ENCODE assay signal across 21 cellular contexts in genomic region chr11:69014936-69015549, GRCh38. TPM values are rescaled to one million over a fixed set of nuclear protein-coding genes. Genes with fewer than 3 reads are reported as not detected.
A peak's percentile ranks its signal among the peaks of the same experiment; 100 is the strongest.
DNase-seq lines count a peak whose midpoint lies in the region; ATAC-seq, FAIRE-seq and TF ChIP-seq lines count a peak whose summit lies in the region.
"Had no signal": no experiment of that assay in that cellular context is flagged by ENCODE, and none has a peak within 500 bp of the region (broad histone marks: within the 10 kb centered on the region; RNA-seq: fewer than 3 reads in every experiment).

No MANE protein-coding gene starts in this region.

- H2BK120ac ChIP-seq in H1 (replicated peaks; ENCODE audit: low read depth, low read length), result no peak overlapping the region

- no peak overlapping the region for H3K4ac ChIP-seq in H1 (replicated peaks; ENCODE audit: insufficient read length, low read depth, low read length)

- H3K27ac ChIP-seq in HUES48 (ENCODE audit: low read depth, low read length), result peak overlapping the region; percentile 66
- H3K27ac ChIP-seq in H1 (ENCODE audit: low read depth, low read length), result no peak overlapping the region
- H3K27ac ChIP-seq in muscle layer of duodenum (ENCODE audit: low read length), result peak overlapping the region; percentile 90
- H3K27ac ChIP-seq in temporal lobe (ENCODE audit: low read depth, low read length), result peak overlapping the region; percentile 44
- H3K27ac ChIP-seq: WERI-Rb-1 had no signal

- no peak overlapping the region for H3K23ac ChIP-seq in H1 (ENCODE audit: insufficient read length)

- WGBS in H1 (ENCODE audit: extremely low coverage in 1 of 2, insufficient coverage in 1 of 2, insufficient read length in 1 of 2, insufficient replicate concordance in 2 of 2, low coverage in 1 of 2, low lambda C conversion rate in 2 of 2, missing lambda C conversion rate in 1 of 2), 2 experiments, result 89% methylated on average over 8 of the region's 9 CpGs; no CpG with 5 or more reads in 1 of the 2 experiments

- no peak for TF ChIP-seq RAD21 in H1 (IDR thresholded peaks at IDR 0.05 in 1 of 2, conservative IDR thresholded peaks at IDR 0.05 in 1 of 2; ENCODE audit: low read depth in 2 of 2, low read length in 2 of 2)

- POLR2A ChIA-PET in H1 (lab: Charles Lee; ENCODE audit: partially characterized antibody), result no interaction called here

- H3K56ac ChIP-seq in H1 (replicated peaks; ENCODE audit: insufficient read length, low read depth, low read length), result no peak overlapping the region

- H2BK12ac ChIP-seq in H1 (ENCODE audit: low read depth, low read length), result peak overlapping the region; percentile 35; the same call in 1 of the 2 replicates

- no peak overlapping the region for H2AFZ ChIP-seq in H1 (ENCODE audit: low read length)

- peak overlapping the region; percentile 24; the same call in 1 of the 2 replicates for H2BK5ac ChIP-seq in H1 (ENCODE audit: low read depth, low read length)

- H3K4me3 ChIP-seq in HUES48 (ENCODE audit: low read depth, low read length), result no peak overlapping the region
- H3K4me3 ChIP-seq in H1 (ENCODE audit: extremely low read depth in 1 of 4, insufficient read depth in 2 of 4, low read depth in 3 of 4, low read length in 4 of 4), result no peak overlapping the region
- peak overlapping the region in 1 of 2 donors; percentile 93 for H3K4me3 ChIP-seq in muscle layer of duodenum (ENCODE audit: low read depth in 1 of 2, low read length in 2 of 2)

- no peak for TF ChIP-seq CTCF in H1 (IDR thresholded peaks at IDR 0.05; ENCODE audit: control extremely low read depth in 1 of 3, insufficient read depth in 1 of 3, low read depth in 1 of 3, low read length in 3 of 3)

- FAIRE-seq in H1 (lab: Jason Lieb, UNC), result no peak

- ATAC-seq in GM21381 (IDR thresholded peaks at IDR 0.05; ENCODE audit: unreplicated experiment) (no peak), HG02852 (IDR thresholded peaks at IDR 0.05; ENCODE audit: unreplicated experiment) (no peak), GM19023 (IDR thresholded peaks at IDR 0.05; ENCODE audit: unreplicated experiment) (no peak)

- no peak for TF ChIP-seq EP300 in H1 (IDR thresholded peaks at IDR 0.05; ENCODE audit: borderline replicate concordance in 1 of 2, low read depth in 2 of 2, low read length in 2 of 2)

- H4K20me1 ChIP-seq in H1 (replicated peaks in 1 of 2; ENCODE audit: control insufficient read depth in 1 of 2, insufficient read depth in 2 of 2, low read length in 2 of 2), result no peaks in the 10 kb centered on the region

- H3K4me1 ChIP-seq in HUES48 (ENCODE audit: control insufficient read depth, insufficient read depth, low read length) (peaks cover 40% of the 10 kb centered on the region), H1 (replicated peaks in 1 of 4; ENCODE audit: control insufficient read depth in 3 of 4, insufficient read depth in 4 of 4, low read length in 3 of 4) (peaks cover 9 to 42% (median 32%) of the 10 kb centered on the region in 4 experiments), muscle layer of duodenum (ENCODE audit: control insufficient read depth in 1 of 2, insufficient read depth in 2 of 2, low read length in 2 of 2) (peaks cover 0 to 15% of the 10 kb centered on the region in 2 donors)

- H4K5ac ChIP-seq in H1 (ENCODE audit: insufficient read length, low read depth, low read length), result no peak overlapping the region

- H2BK15ac ChIP-seq in H1 (ENCODE audit: low read length), result no peak overlapping the region

- H3K9ac ChIP-seq in HUES48 (ENCODE audit: low read depth, low read length) (no peak overlapping the region), H1 (replicated peaks in 1 of 4; ENCODE audit: extremely low read depth in 1 of 4, low read depth in 3 of 4, low read length in 3 of 4) (no peak overlapping the region)

- H3K9me3 ChIP-seq in HUES48 (ENCODE audit: control insufficient read depth, insufficient read depth, low read length) (no peaks in the 10 kb centered on the region), H1 (ENCODE audit: insufficient read depth in 2 of 2, low read depth in 1 of 2, low read length in 1 of 2) (no peaks in the 10 kb centered on the region), muscle layer of duodenum (ENCODE audit: control insufficient read depth in 1 of 2, low read length in 2 of 2) (no peaks in the 10 kb centered on the region)

- CTCF ChIA-PET in H1 (lab: Charles Lee; ENCODE audit: partially characterized antibody), result interaction anchor here (0.9 to 1.0 kb wide), 2 partner anchors 12 to 669 kb away, joined by 3 to 4 read pairs; no protein-coding TSS in a partner anchor

- DNase-seq in H1 (ENCODE audit: low read depth in 1 of 2, low spot score in 2 of 2) (no peak), Kasumi-1 (lab: John Stamatoyannopoulos, UW) (no peak)
- DNase-seq: activated CD4-positive, alpha-beta memory T cell treated with anti-CD3 and anti-CD28 coated beads for 36 hours; activated naive CD4-positive, alpha-beta T cell treated with anti-CD3 and anti-CD28 coated beads, Interleukin-2, amount 10 ng/mL, durations not matched to agents 7 days and 5 days; activated T-cell treated with anti-CD3 and anti-CD28 coated beads, Interleukin-2, amount 50 U/mL, for 1 hour; dermis blood vessel endothelial cell; DMS79 treated with DMSO at 0.1 percent for 48 hours; GOT3; immature natural killer cell; NCI-H2029; NCI-H510A treated with DMSO at 0.1 percent for 48 hours; stimulated activated naive CD4-positive, alpha-beta T cell; WERI-Rb-1 had no signal

- peak overlapping the region; percentile 41; the same call in 1 of the 2 replicates for H4K8ac ChIP-seq in H1 (ENCODE audit: extremely low read depth, insufficient read depth, low read length)

- H3K36me3 ChIP-seq in HUES48 (ENCODE audit: control insufficient read depth, insufficient read depth, low read length), result no peaks in the 10 kb centered on the region
- no peaks in the 10 kb centered on the region for H3K36me3 ChIP-seq in H1 (ENCODE audit: control insufficient read depth in 2 of 4, insufficient read depth in 4 of 4, low read length in 3 of 4)
- no peaks in the 10 kb centered on the region for H3K36me3 ChIP-seq in muscle layer of duodenum (ENCODE audit: control insufficient read depth in 1 of 2, insufficient read depth in 2 of 2, low read length in 2 of 2)
- H3K36me3 ChIP-seq: WERI-Rb-1 had no signal

- no peak overlapping the region for H3K14ac ChIP-seq in H1 (ENCODE audit: insufficient read length)

- peak overlapping the region; percentile 32; the same call in 1 of the 2 replicates for H3K18ac ChIP-seq in H1 (ENCODE audit: extremely low read depth, low read length)

- H3K4me2 ChIP-seq in H1 (ENCODE audit: insufficient read depth in 1 of 2, low read depth in 2 of 2, low read length in 2 of 2), result peak overlapping the region in 1 of 2 experiments; percentile 85; a peak in 1 of 4 replicates

- H3K79me1 ChIP-seq in H1 (ENCODE audit: low read depth, low read length), result no peaks in the 10 kb centered on the region

- no peak overlapping the region; the same call in 1 of the 2 replicates for H2AK5ac ChIP-seq in H1 (ENCODE audit: low read depth, low read length)

- H2BK20ac ChIP-seq in H1 (ENCODE audit: low read length), result no peak overlapping the region

- no peak overlapping the region for H4K91ac ChIP-seq in H1 (replicated peaks; ENCODE audit: insufficient read length, low read length)

- no peaks in the 10 kb centered on the region for H3K79me2 ChIP-seq in H1 (ENCODE audit: control insufficient read depth in 1 of 2, insufficient read depth in 2 of 2, low read length in 2 of 2)

- peaks cover 24% of the 10 kb centered on the region; the same call in 1 of the 2 replicates for H3K23me2 ChIP-seq in H1 (ENCODE audit: low read depth, low read length)

- H3K27me3 ChIP-seq in HUES48 (ENCODE audit: control insufficient read depth, insufficient read depth, low read length) (peaks cover 10% of the 10 kb centered on the region; the same call in 1 of the 2 replicates), H1 (replicated peaks in 1 of 4; ENCODE audit: control insufficient read depth in 3 of 4, extremely low read depth in 1 of 4, insufficient read depth in 3 of 4, low read length in 3 of 4) (peaks cover 0 to 4% (median 0%) of the 10 kb centered on the region in 4 experiments; a peak in 4 of 7 replicates), muscle layer of duodenum (ENCODE audit: low read depth, low read length) (peaks cover 11% of the 10 kb centered on the region)

- no peak for TF ChIP-seq POLR2A in H1 (IDR thresholded peaks at IDR 0.05; ENCODE audit: control extremely low read depth in 1 of 2, low read depth in 2 of 2, low read length in 2 of 2)

TF ChIP-seq in H1, 55 proteins besides CTCF, POLR2A, EP300 and RAD21 (continues in another document):
- no peak for TF ChIP-seq NRF1 (IDR thresholded peaks at IDR 0.05; ENCODE audit: low read depth, low read length)

RNA-seq across cellular contexts. Expression of gene MRGPRF, which starts 2.0 kb away (rescaled TPM):
- 11.0 and 11.9 TPM in 2 replicates for total RNA-seq in H1 (2021; fragmentation: NEBNext Ultra II Directional; extraction: Animal tissue kit (Norgen Biotek cat#: 25700))
- polyA plus RNA-seq in H1 (2011; rRNA removed), result 7.5 and 12.2 TPM in 2 replicates
- polyA plus RNA-seq in H1 (2011; cell fraction: cytosol; rRNA removed), result 7.1 TPM
- 7.9 TPM for polyA plus RNA-seq in H1 (2011; cell fraction: nucleus; rRNA removed)
- polyA plus RNA-seq in H1 (2012, experiment 1 of 2), result 6.8 to 11.3 TPM (median 8.2 TPM) in 4 replicates
- polyA plus RNA-seq in H1 (2012, experiment 2 of 2), result 13.9 TPM
- polyA plus RNA-seq in H1 (2013, experiment 1 of 2), result 11.8 TPM
- polyA plus RNA-seq in H1 (2013, experiment 2 of 2), result 12.8 TPM
- polyA minus RNA-seq in H1 (2011; rRNA and poly(A)+ RNA removed), result 4.3 and 5.4 TPM in 2 replicates
- polyA minus RNA-seq in H1 (2011; cell fraction: cytosol; rRNA and poly(A)+ RNA removed), result 6.4 TPM
- polyA minus RNA-seq in H1 (2011; cell fraction: nucleus; rRNA and poly(A)+ RNA removed), result 7.7 TPM
- total RNA-seq in temporal lobe, result 1.2 TPM
- total RNA-seq: activated CD4-positive, alpha-beta memory T cell treated with anti-CD3 and anti-CD28 coated beads for 36 hours; T-helper 1 cell treated with Interleukin-12 subunit alpha and Interleukin-12 subunit beta and Interleukin-4 antibody, amounts not matched to agents 30 ng/mL and 1 ng/mL, for 36 hours had no signal
- polyA plus RNA-seq: immature natural killer cell had no signal

RNA-seq across cellular contexts. Expression of gene TPCN2, which starts 33.7 kb away (rescaled TPM):
- 16.3 and 18.6 TPM in 2 replicates for total RNA-seq in H1 (2021; fragmentation: NEBNext Ultra II Directional; extraction: Animal tissue kit (Norgen Biotek cat#: 25700))
- polyA plus RNA-seq in H1 (2011; rRNA removed), result 9.7 and 16.8 TPM in 2 replicates
- 10.5 TPM for polyA plus RNA-seq in H1 (2011; cell fraction: cytosol; rRNA removed)
- 68.1 TPM for polyA plus RNA-seq in H1 (2011; cell fraction: nucleus; rRNA removed)
- 9.3 to 14.4 TPM (median 12.9 TPM) in 4 replicates for polyA plus RNA-seq in H1 (2012, experiment 1 of 2)
- polyA plus RNA-seq in H1 (2012, experiment 2 of 2), result 9.0 TPM
- polyA plus RNA-seq in H1 (2013, experiment 1 of 2), result 15.5 TPM
- polyA plus RNA-seq in H1 (2013, experiment 2 of 2), result 14.1 TPM
- 12.6 and 14.2 TPM in 2 replicates for polyA minus RNA-seq in H1 (2011; rRNA and poly(A)+ RNA removed)
- 8.7 TPM for polyA minus RNA-seq in H1 (2011; cell fraction: cytosol; rRNA and poly(A)+ RNA removed)
- 23.8 TPM for polyA minus RNA-seq in H1 (2011; cell fraction: nucleus; rRNA and poly(A)+ RNA removed)
- 5.2 TPM for total RNA-seq in temporal lobe

RNA-seq across cellular contexts. Expression of gene MRGPRD, which starts 34.3 kb away (rescaled TPM):
- total RNA-seq in H1 (2021; fragmentation: NEBNext Ultra II Directional; extraction: Animal tissue kit (Norgen Biotek cat#: 25700)), result not detected in 2 replicates
- polyA plus RNA-seq in H1 (2011; rRNA removed), result not detected in 2 replicates
- not detected for polyA plus RNA-seq in H1 (2011; cell fraction: cytosol; rRNA removed)
- polyA plus RNA-seq in H1 (2011; cell fraction: nucleus; rRNA removed), result not detected
- polyA plus RNA-seq in H1 (2012, experiment 1 of 2), result not detected in 4 replicates
- not detected for polyA plus RNA-seq in H1 (2012, experiment 2 of 2)
- polyA plus RNA-seq in H1 (2013, experiment 1 of 2), result not detected
- polyA plus RNA-seq in H1 (2013, experiment 2 of 2), result not detected
- 0.24 TPM in 1 of 2 replicates, not detected in the other for polyA minus RNA-seq in H1 (2011; rRNA and poly(A)+ RNA removed)
- polyA minus RNA-seq in H1 (2011; cell fraction: cytosol; rRNA and poly(A)+ RNA removed), result not detected
- not detected for polyA minus RNA-seq in H1 (2011; cell fraction: nucleus; rRNA and poly(A)+ RNA removed)
- total RNA-seq in temporal lobe, result not detected
- total RNA-seq: activated CD4-positive, alpha-beta memory T cell treated with anti-CD3 and anti-CD28 coated beads for 36 hours; dermis blood vessel endothelial cell; neural crest cell; T-helper 1 cell treated with Interleukin-12 subunit alpha and Interleukin-12 subunit beta and Interleukin-4 antibody, amounts not matched to agents 30 ng/mL and 1 ng/mL, for 36 hours had no signal
- polyA plus RNA-seq: immature natural killer cell had no signal
